ENCODE assay signal across 17 cellular contexts in the genomic region with DNA sequence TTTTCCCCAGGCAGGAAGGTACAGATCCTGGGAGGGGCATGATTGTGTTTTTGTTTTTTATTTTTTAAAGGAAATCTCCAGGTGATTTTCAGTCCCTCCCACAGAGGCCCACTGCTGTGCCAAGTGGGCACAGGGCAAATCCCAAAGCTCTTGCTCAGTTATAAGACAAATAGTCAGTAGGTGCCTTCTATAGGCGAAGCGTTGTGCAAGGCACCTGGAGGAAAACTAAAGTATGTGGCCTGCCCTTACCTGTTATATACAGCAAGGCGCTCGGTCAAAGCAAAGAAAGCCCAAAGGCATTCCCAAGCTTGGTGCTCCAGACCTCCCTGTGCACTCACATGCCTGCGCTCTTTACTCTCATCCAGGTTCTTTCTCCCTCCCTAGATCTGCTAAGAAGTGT.
DNase-seq lines count a peak whose midpoint lies in the region; ATAC-seq, FAIRE-seq and TF ChIP-seq lines count a peak whose summit lies in the region.
"Had no signal": no experiment of that assay in that cellular context is flagged by ENCODE, and none has a peak within 500 bp of the region (broad histone marks: within the 10 kb centered on the region; RNA-seq: fewer than 3 reads in every experiment).

No MANE protein-coding gene starts in this region.

- FAIRE-seq in urothelium cell line (lab: Jason Lieb, UNC) = no peak
- FAIRE-seq: GM12892, HepG2 had no signal

- H3K27ac Mint-ChIP-seq in natural killer cell = no peak overlapping the region
- H3K27ac Mint-ChIP-seq: CD4-positive, alpha-beta memory T cell had no signal

- H3K4me1 ChIP-seq in osteoblast (ENCODE audit: insufficient read depth, low read length) = peaks cover 21% of the 10 kb centered on the region
- H3K4me1 ChIP-seq: HAP-1 had no signal

- H3K79me2 ChIP-seq in osteoblast (ENCODE audit: insufficient read depth, low read length) = no peaks in the 10 kb centered on the region

- CTCF ChIA-PET in RWPE1 (lab: Yijun Ruan, JAX) = no interaction called here

- no peak for TF ChIP-seq CTCF in RWPE1 (conservative IDR thresholded peaks at IDR 0.05; ENCODE audit: low read depth)
- TF ChIP-seq CTCF in osteoblast (IDR thresholded peaks at IDR 0.05; ENCODE audit: extremely low read depth, low read depth, low read length) = no peak
- no peak for TF ChIP-seq CTCF in natural killer cell (IDR thresholded peaks at IDR 0.05)

- H3K27me3 ChIP-seq in osteoblast (ENCODE audit: insufficient read depth, low read length) = no peaks in the 10 kb centered on the region
- H3K27me3 ChIP-seq: BLaER1 had no signal

- no peaks in the 10 kb centered on the region for H3K36me3 Mint-ChIP-seq in natural killer cell
- H3K36me3 Mint-ChIP-seq: CD4-positive, alpha-beta memory T cell had no signal

- H3K4me1 Mint-ChIP-seq in natural killer cell = no peaks in the 10 kb centered on the region
- H3K4me1 Mint-ChIP-seq: CD4-positive, alpha-beta memory T cell had no signal

- H2AFZ ChIP-seq in osteoblast (ENCODE audit: low read length) = no peak overlapping the region

- H3K9me3 ChIP-seq in osteoblast (ENCODE audit: low read depth, low read length) = no peaks in the 10 kb centered on the region
- H3K9me3 ChIP-seq: HAP-1 had no signal

- H3K27ac ChIP-seq in RWPE1 = no peak overlapping the region
- peak overlapping the region; percentile 32 for H3K27ac ChIP-seq in epithelial cell of prostate
- no peak overlapping the region for H3K27ac ChIP-seq in osteoblast (ENCODE audit: low read depth, low read length)
- H3K27ac ChIP-seq: BLaER1 had no signal

- H3K27me3 Mint-ChIP-seq in natural killer cell (ENCODE audit: low read depth in 2 of 2) = peaks cover 0 to 15% of the 10 kb centered on the region in 2 donors
- H3K27me3 Mint-ChIP-seq: CD4-positive, alpha-beta memory T cell had no signal

- POLR2A ChIA-PET in RWPE1 (lab: Yijun Ruan, JAX; ENCODE audit: low non-redundant PET) = no interaction called here

- no peaks in the 10 kb centered on the region for H3K9me3 Mint-ChIP-seq in natural killer cell
- H3K9me3 Mint-ChIP-seq: CD4-positive, alpha-beta memory T cell had no signal

- no peaks in the 10 kb centered on the region for H3K36me3 ChIP-seq in osteoblast (ENCODE audit: insufficient read depth, low read length)
- H3K36me3 ChIP-seq: BLaER1, HAP-1 had no signal

- no peak overlapping the region for H3K4me2 ChIP-seq in osteoblast (ENCODE audit: insufficient read depth, low read length)
- H3K4me2 ChIP-seq: BLaER1 had no signal

- no peak overlapping the region for H3K4me3 ChIP-seq in osteoblast (ENCODE audit: insufficient read depth, low read length)
- H3K4me3 ChIP-seq: BLaER1, HAP-1 had no signal

- no peak overlapping the region for H3K4me3 Mint-ChIP-seq in natural killer cell
- H3K4me3 Mint-ChIP-seq: CD14-positive monocyte; CD4-positive, alpha-beta memory T cell had no signal

- no peak for ATAC-seq in natural killer cell
- ATAC-seq: HepG2 had no signal

- DNase-seq in RWPE1 (ENCODE audit: low spot score) = peak; percentile 38
- peak; percentile 57 for DNase-seq in epithelial cell of prostate (ENCODE audit: low read depth, low spot score)
- DNase-seq in islet precursor cell = peak; percentile 10
- peak; percentile 11 for DNase-seq in osteoblast (ENCODE audit: insufficient read length, low spot score, missing footprints)
- DNase-seq in natural killer cell = no peak
- DNase-seq in T-helper 1 cell = no peak
- DNase-seq in urothelium cell line (ENCODE audit: low spot score) = no peak
- DNase-seq: 8988T; CD4-positive, alpha-beta memory T cell; DMS153; DMS79; GDM1 had no signal

- intact Hi-C loops in natural killer cell (cut with micrococcal nuclease) = no loop called here

- H4K20me1 ChIP-seq in osteoblast (ENCODE audit: insufficient read depth, low read length) = no peaks in the 10 kb centered on the region
- H4K20me1 ChIP-seq: BLaER1 had no signal

Comparison
In these comparisons a context has a peak if more than half of its experiments do, and no peak if none do; other contexts are left out.
1. DNase-seq: peak in RWPE1 (single experiment), epithelial cell of prostate (single experiment), islet precursor cell (single experiment) and osteoblast (single experiment); none in natural killer cell (single experiment), T-helper 1 cell (0 of 5) and urothelium cell line (single experiment).